Comparison of ENCODE assay signal across 1 cellular context in the genomic region with DNA sequence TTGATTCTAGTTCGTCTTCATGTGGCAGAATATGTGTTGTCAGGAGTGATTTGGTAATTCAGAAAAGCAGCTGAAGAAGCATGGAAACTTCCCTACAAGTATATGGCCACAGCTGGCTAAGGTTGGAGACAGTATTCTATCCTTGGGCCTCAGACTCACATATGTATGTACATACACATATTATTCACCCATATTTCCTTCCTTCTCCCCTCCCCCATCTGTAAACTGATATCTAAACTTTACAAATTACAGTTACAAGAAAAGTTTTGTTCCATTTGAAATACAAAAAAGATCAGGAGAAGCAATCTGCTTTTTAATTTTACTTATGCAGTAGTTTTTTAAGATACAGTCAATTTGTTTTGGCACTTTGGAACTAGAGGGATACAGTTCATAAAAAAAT.
TF ChIP-seq lines count a peak whose summit lies in the region.

No MANE protein-coding gene starts in this region.

TF ChIP-seq in GM23338, 12 proteins besides CTCF, POLR2A, EP300 and RAD21 (continued from another document):
- TF ChIP-seq ZNF462 (CRISPR knock-in tag; IDR thresholded peaks at IDR 0.05) (no peak), NANOG (IDR thresholded peaks at IDR 0.05; ENCODE audit: borderline replicate concordance) (no peak)
